Comparison of ENCODE assay signal across 30 cellular contexts in the genomic region with DNA sequence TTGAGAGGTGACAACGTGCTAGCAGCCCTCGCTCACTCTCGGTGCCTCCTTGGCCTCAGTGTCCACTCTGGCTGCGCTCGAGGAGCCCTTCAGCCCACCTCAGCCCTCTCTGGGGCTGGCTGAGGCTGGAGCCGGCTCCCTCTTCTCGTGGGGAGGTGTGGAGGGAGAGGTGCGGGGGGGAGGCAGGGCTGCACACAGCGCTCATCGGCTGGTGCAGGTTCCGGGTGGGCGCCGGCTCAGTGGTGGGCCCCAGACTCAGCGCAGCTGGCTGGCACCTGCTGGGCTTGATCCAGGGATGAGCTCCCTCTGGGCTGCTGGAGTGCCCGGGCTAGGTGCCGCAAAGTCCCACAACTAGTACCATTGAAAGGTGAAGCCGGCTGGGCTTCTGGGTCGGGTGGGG.
"Had no signal": no experiment of that assay in that cellular context is flagged by ENCODE, and none has a peak within 500 bp of the region (broad histone marks: within the 10 kb centered on the region; RNA-seq: fewer than 3 reads in every experiment).

No MANE protein-coding gene starts in this region.

- ATAC-seq: activated CD8-positive, alpha-beta T cell treated with anti-CD3 and anti-CD28 coated beads for 36 hours; activated naive CD4-positive, alpha-beta T cell treated with anti-CD3 and anti-CD28 coated beads, Interleukin-2, amount 50 U/mL, for 72 hours; activated T-cell treated with anti-CD3 and anti-CD28 coated beads, Interleukin-2, amount 50 U/mL, for 4 hours; activated T-cell treated with anti-CD3 and anti-CD28 coated beads, Interleukin-2, amount 50 U/mL, for 72 hours; activated T-helper 17 cell treated with anti-CD3 and anti-CD28 coated beads, Interleukin-2, amount 50 U/mL, for 72 hours had no signal

- H3K27ac ChIP-seq: adrenal gland, ascending aorta, cardiac muscle cell, VCaP had no signal

- H3K36me3 ChIP-seq: adrenal gland, ascending aorta, cardiac muscle cell had no signal

- H3K4me1 ChIP-seq: adrenal gland, ascending aorta had no signal

- H3K27me3 ChIP-seq: adrenal gland, ascending aorta, cardiac muscle cell had no signal

- DNase-seq: activated B cell treated with CpG ODN at 0.5 μM for 24 hours; activated CD4-positive, alpha-beta memory T cell treated with anti-CD3 and anti-CD28 coated beads for 36 hours; activated CD4-positive, alpha-beta T cell treated with anti-CD3 and anti-CD28 coated beads for 4 hours; activated CD4-positive, alpha-beta T cell treated with anti-CD3 and anti-CD28 coated beads, Interleukin-2, amount 10 ng/mL, durations not matched to agents 24 days and 14 days; activated CD4-positive, alpha-beta T cell treated with anti-CD3 and anti-CD28 coated beads, Interleukin-2, amount 50 U/mL, for 1 hour; activated CD4-positive, alpha-beta T cell treated with anti-CD3 and anti-CD28 coated beads, Interleukin-2, amount 50 U/mL, for 4 hours; activated CD4-positive, CD25-positive, alpha-beta regulatory T cell treated with anti-CD3 and anti-CD28 coated beads, Interleukin-2, amount 50 U/mL, for 72 hours; activated CD8-positive, alpha-beta memory T cell treated with anti-CD3 and anti-CD28 coated beads, Interleukin-2, amount 50 U/mL, for 4 hours; activated CD8-positive, alpha-beta T cell treated with anti-CD3 and anti-CD28 coated beads for 36 hours; activated effector memory CD4-positive, alpha-beta T cell treated with anti-CD3 and anti-CD28 coated beads, Interleukin-2, amount 50 U/mL, for 16 hours; activated naive CD4-positive, alpha-beta T cell; activated naive CD4-positive, alpha-beta T cell treated with anti-CD3 and anti-CD28 coated beads for 36 hours; activated naive CD4-positive, alpha-beta T cell treated with anti-CD3 and anti-CD28 coated beads, Interleukin-2, amount 50 U/mL, for 16 hours; activated naive CD8-positive, alpha-beta T cell treated with anti-CD3 and anti-CD28 coated beads for 36 hours; activated T-cell treated with anti-CD3 and anti-CD28 coated beads for 4 hours; activated T-cell treated with anti-CD3 and anti-CD28 coated beads, Interleukin-2, amount 50 U/mL, for 1 hour; activated T-cell treated with anti-CD3 and anti-CD28 coated beads, Interleukin-2, amount 50 U/mL, for 4 hours; activated T-cell treated with anti-CD3 and anti-CD28 coated beads, Interleukin-2, amount 50 U/mL, for 72 hours; adrenal gland; amniotic stem cell; caudate nucleus; cerebellar nuclear complex; T-helper 1 cell; T-helper 2 cell; T-helper 9 cell had no signal

- H3K4me3 ChIP-seq: adrenal gland, ascending aorta, cardiac muscle cell had no signal

- H3K9me3 ChIP-seq: adrenal gland had no signal
